Comparison of ENCODE assay signal across 9 cellular contexts in genomic region chr12:128853321-128854197, GRCh38. TPM values are rescaled to one million over a fixed set of nuclear protein-coding genes. Genes with fewer than 3 reads are reported as not detected.
DNase-seq lines count a peak whose midpoint lies in the region; ATAC-seq, FAIRE-seq and TF ChIP-seq lines count a peak whose summit lies in the region.
"Had no signal": no experiment of that assay in that cellular context is flagged by ENCODE, and none has a peak within 500 bp of the region (broad histone marks: within the 10 kb centered on the region; RNA-seq: fewer than 3 reads in every experiment).

TSS of gene GLT1D1 (plus strand) at chr12:128853478. CDS start at chr12:128853582, 104 bp downstream.

- no peak for FAIRE-seq in D721Med (lab: Jason Lieb, UNC)

- TF ChIP-seq CTCF in D721Med (IDR thresholded peaks at IDR 0.05; ENCODE audit: insufficient read depth, missing control alignments) (no peak), nephron (IDR thresholded peaks at IDR 0.05; ENCODE audit: unreplicated experiment in 3 of 3) (no peak)

- peak; percentile 52 for ATAC-seq in GM21381 (IDR thresholded peaks at IDR 0.05; ENCODE audit: unreplicated experiment)

- H3K36me3 Mint-ChIP-seq in nephron (ENCODE audit: low read depth), result no peaks in the 10 kb centered on the region

- peaks cover 35% of the 10 kb centered on the region for H3K27me3 Mint-ChIP-seq in nephron (ENCODE audit: low read depth)

- H3K9me3 Mint-ChIP-seq in nephron, result no peaks in the 10 kb centered on the region

- peak within 1 kb of the TSS; percentile 78 to 87 (median 85) for H3K4me3 Mint-ChIP-seq in nephron

- DNase-seq in D721Med (ENCODE audit: insufficient read length, low spot score) (peak; percentile 29), cerebellum (ENCODE audit: low spot score) (peak; percentile 40), NCI-H128 (lab: John Stamatoyannopoulos, UW; ENCODE audit: unreplicated experiment) (no peak), HuH-7 (ENCODE audit: low spot score) (no peak)
- DNase-seq in activated T-cell treated with anti-CD3 and anti-CD28 coated beads, Interleukin-2, amount 50 U/mL, for 1 hour, result no peak
- DNase-seq in activated CD4-positive, alpha-beta T cell treated with anti-CD3 and anti-CD28 coated beads, Interleukin-2, amount 50 U/mL, for 1 hour, result no peak
- DNase-seq: GF-D8 had no signal

- no peak within 1 kb of the TSS for H3K27ac Mint-ChIP-seq in nephron

- H3K4me1 Mint-ChIP-seq in nephron, result peaks cover 6% of the 10 kb centered on the region

RNA-seq across cellular contexts. Expression of gene GLT1D1, which starts in this region (rescaled TPM):
- total RNA-seq in cerebellum, result 7.0 TPM

Comparison
In these comparisons a context has a peak if more than half of its experiments do, and no peak if none do; other contexts are left out.
1. DNase-seq: peak in D721Med (single experiment) and cerebellum (single experiment); none in NCI-H128 (single experiment), HuH-7 (single experiment), activated T-cell treated with anti-CD3 and anti-CD28 coated beads, Interleukin-2, amount 50 U/mL, for 1 hour (single experiment) and activated CD4-positive, alpha-beta T cell treated with anti-CD3 and anti-CD28 coated beads, Interleukin-2, amount 50 U/mL, for 1 hour (single experiment).